8 cellular contexts compared by ENCODE assay signal in genomic region chrX:119871599-119872395, GRCh38. TPM values are rescaled to one million over a fixed set of nuclear protein-coding genes. Genes with fewer than 3 reads are reported as not detected.
DNase-seq lines count a peak whose midpoint lies in the region; ATAC-seq and TF ChIP-seq lines count a peak whose summit lies in the region.

TSS of gene NDUFA1 (plus strand) at chrX:119871832. CDS start at chrX:119871912, 80 bp downstream.
TSS of gene RNF113A (minus strand) at chrX:119871733. CDS start at chrX:119871613, 120 bp downstream.

- H3K9ac ChIP-seq in liver (ENCODE audit: low read depth in 1 of 2, low read length in 2 of 2), result peak within 1 kb of the TSS; percentile 90 to 91

- H3K27me3 ChIP-seq in liver (ENCODE audit: control insufficient read depth in 4 of 4, insufficient read depth in 4 of 4, low read length in 3 of 4), result no peaks in the 10 kb centered on the region

- under 1% methylated on average over 62 of the region's 62 CpGs for WGBS in liver

- DNase-seq in C1 segment of cervical spinal cord (lab: John Stamatoyannopoulos, UW) (peak; percentile 12 to 87 (median 72)), NCI-H748 treated with DMSO at 0.1 percent for 48 hours (lab: John Stamatoyannopoulos, UW) (peak; percentile 82)
- peak; percentile 75 to 78 for DNase-seq in activated CD4-positive, alpha-beta T cell treated with anti-CD3 and anti-CD28 coated beads, Interleukin-2, amount 50 U/mL, for 4 hours
- peak; percentile 83 for DNase-seq in stimulated activated CD4-positive, alpha-beta T cell treated with anti-CD3 and anti-CD28 coated beads, Interleukin-4, amount 100 ng/mL, for 24 hours

- peak in 1 of 2 donors; percentile 29 for TF ChIP-seq RAD21 in liver (IDR thresholded peaks at IDR 0.05)

- H3K4me3 Mint-ChIP-seq in dendritic cell treated with granulocyte-macrophage colony-stimulating factor and Interleukin-4, amounts not matched to agents 40 ng/mL and 50 ng/mL, for 4 days, result peak within 1 kb of the TSS; percentile 94

- peaks cover 0 to 3% (median 0%) of the 10 kb centered on the region in 4 donors for H3K36me3 ChIP-seq in liver (ENCODE audit: control insufficient read depth in 4 of 4, insufficient read depth in 3 of 4, low read depth in 1 of 4, low read length in 3 of 4)

- ATAC-seq in GM19351 (IDR thresholded peaks at IDR 0.05; ENCODE audit: unreplicated experiment), result peak; percentile 88
- peak; percentile 86 for ATAC-seq in HG03520 (IDR thresholded peaks at IDR 0.05; ENCODE audit: unreplicated experiment)

- H3K9me3 ChIP-seq in liver (ENCODE audit: control insufficient read depth in 4 of 4, low read length in 3 of 4), result no peaks in the 10 kb centered on the region

- H3K4me1 ChIP-seq in liver (ENCODE audit: control insufficient read depth in 4 of 4, insufficient read depth in 4 of 4, low read length in 3 of 4), result peaks cover 2 to 6% (median 4%) of the 10 kb centered on the region in 4 donors

- intact Hi-C loops in dendritic cell treated with granulocyte-macrophage colony-stimulating factor and Interleukin-4, amounts not matched to agents 40 ng/mL and 50 ng/mL, for 4 days (cut with micrococcal nuclease), result loop anchor here (2.0 to 10.0 kb wide), 3 partner anchors 19 to 79 kb away; partner anchors contain the start of genes NKAP and UPF3B

- H3K4me1 Mint-ChIP-seq in dendritic cell treated with granulocyte-macrophage colony-stimulating factor and Interleukin-4, amounts not matched to agents 40 ng/mL and 50 ng/mL, for 4 days (ENCODE audit: low read depth), result peaks cover 12% of the 10 kb centered on the region

- H3K4me3 ChIP-seq in liver (ENCODE audit: low read depth in 1 of 3, low read length in 3 of 3), result peak within 1 kb of the TSS; percentile 79 to 93 (median 93)

- TF ChIP-seq CTCF in liver (IDR thresholded peaks at IDR 0.05; ENCODE audit: low read depth, low read length, missing input control), result no peak

- H3K27ac ChIP-seq in liver (ENCODE audit: low read depth in 1 of 2, low read length in 2 of 2), result peak within 1 kb of the TSS; percentile 68 to 94

- no peaks in the 10 kb centered on the region for H3K27me3 Mint-ChIP-seq in dendritic cell treated with granulocyte-macrophage colony-stimulating factor and Interleukin-4, amounts not matched to agents 40 ng/mL and 50 ng/mL, for 4 days

- peaks cover 18% of the 10 kb centered on the region for H3K36me3 Mint-ChIP-seq in dendritic cell treated with granulocyte-macrophage colony-stimulating factor and Interleukin-4, amounts not matched to agents 40 ng/mL and 50 ng/mL, for 4 days (ENCODE audit: low read depth)

- no peaks in the 10 kb centered on the region for H3K9me3 Mint-ChIP-seq in dendritic cell treated with granulocyte-macrophage colony-stimulating factor and Interleukin-4, amounts not matched to agents 40 ng/mL and 50 ng/mL, for 4 days

- peak within 1 kb of the TSS; percentile 98 for H3K27ac Mint-ChIP-seq in dendritic cell treated with granulocyte-macrophage colony-stimulating factor and Interleukin-4, amounts not matched to agents 40 ng/mL and 50 ng/mL, for 4 days

TF ChIP-seq in liver, 16 proteins besides CTCF, POLR2A, EP300 and RAD21:
- TF ChIP-seq HNF4G (IDR thresholded peaks at IDR 0.05), result no peak
- TF ChIP-seq SP1 (IDR thresholded peaks at IDR 0.05), result peak; percentile 63
- TF ChIP-seq TAF1 (conservative IDR thresholded peaks at IDR 0.05), result peak; percentile 83
- TF ChIP-seq JUND (IDR thresholded peaks at IDR 0.05), result no peak
- peak; percentile 79 for TF ChIP-seq REST (IDR thresholded peaks at IDR 0.05)
- peak in 1 of 2 donors; percentile 29 for TF ChIP-seq EGR1 (IDR thresholded peaks at IDR 0.05; ENCODE audit: low read depth in 2 of 2)
- TF ChIP-seq FOXA1 (IDR thresholded peaks at IDR 0.05), result no peak
- peak; percentile 71 for TF ChIP-seq MAX (IDR thresholded peaks at IDR 0.05)
- peak; percentile 65 to 83 for TF ChIP-seq RXRA (IDR thresholded peaks at IDR 0.05)
- TF ChIP-seq FOXA2 (IDR thresholded peaks at IDR 0.05), result no peak
- TF ChIP-seq, protein P1, sequence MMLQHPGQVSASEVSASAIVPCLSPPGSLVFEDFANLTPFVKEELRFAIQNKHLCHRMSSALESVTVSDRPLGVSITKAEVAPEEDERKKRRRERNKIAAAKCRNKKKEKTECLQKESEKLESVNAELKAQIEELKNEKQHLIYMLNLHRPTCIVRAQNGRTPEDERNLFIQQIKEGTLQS (IDR thresholded peaks at IDR 0.05), result no peak
- peak; percentile 97 for TF ChIP-seq ZBTB33 (IDR thresholded peaks at IDR 0.05)
- TF ChIP-seq NR2F2 (IDR thresholded peaks at IDR 0.05), result no peak
- peak; percentile 14 to 24 for TF ChIP-seq HNF4A (conservative IDR thresholded peaks at IDR 0.05)
- TF ChIP-seq YY1 (IDR thresholded peaks at IDR 0.05), result peak; percentile 87
- peak; percentile 23 to 88 for TF ChIP-seq GABPA (IDR thresholded peaks at IDR 0.05 in 1 of 2, conservative IDR thresholded peaks at IDR 0.05 in 1 of 2)

RNA-seq across cellular contexts. Expression of gene NDUFA1, which starts in this region (rescaled TPM):
- 10 to 100 TPM; 27.4 to 53.2 TPM for total RNA-seq in liver
- polyA plus RNA-seq in liver, result 100 to 1,000 TPM in 1 of 2 donors, 10 to 100 TPM in 1; 73.4 to 260 TPM

RNA-seq across cellular contexts. Expression of gene RNF113A, which starts in this region (rescaled TPM):
- 1 to 10 TPM; 6.6 to 7.1 TPM for total RNA-seq in liver
- 10 to 100 TPM in 1 of 2 donors, 1 to 10 TPM in 1; 9.9 to 10.1 TPM for polyA plus RNA-seq in liver

Comparison
In these comparisons a context has a peak if more than half of its experiments do, and no peak if none do; other contexts are left out.
1. Peak in every context shown above with its lines: DNase-seq, ATAC-seq, H3K4me3 ChIP-seq and H3K27ac ChIP-seq.